In genomic region chr4:38745881-38746280, GRCh38 we compare ENCODE assay signal across 28 cellular contexts. TPM values are rescaled to one million over a fixed set of nuclear protein-coding genes. Genes with fewer than 3 reads are reported as not detected.
DNase-seq lines count a peak whose midpoint lies in the region; ATAC-seq, FAIRE-seq and TF ChIP-seq lines count a peak whose summit lies in the region.
"Had no signal": no experiment of that assay in that cellular context is flagged by ENCODE, and none has a peak within 500 bp of the region (broad histone marks: within the 10 kb centered on the region; RNA-seq: fewer than 3 reads in every experiment).

No MANE protein-coding gene starts in this region.

- TF ChIP-seq POLR2A in HepG2 (IDR thresholded peaks at IDR 0.05; ENCODE audit: insufficient read depth in 1 of 2, low read depth in 2 of 2, low read length in 2 of 2) (no peak), right lobe of liver (IDR thresholded peaks at IDR 0.05) (no peak)

- H3K36me3 ChIP-seq in HepG2 (replicated peaks in 1 of 2; ENCODE audit: control insufficient read depth in 1 of 2, insufficient read depth in 2 of 2, low read length in 2 of 2) (no peaks in the 10 kb centered on the region), right lobe of liver (no peaks in the 10 kb centered on the region)
- H3K36me3 ChIP-seq: BE2C had no signal

- no peak overlapping the region for H3K4me2 ChIP-seq in HepG2 (ENCODE audit: low read depth, low read length)
- H3K4me2 ChIP-seq: BLaER1 had no signal

- no peaks in the 10 kb centered on the region for H3K27me3 ChIP-seq in HepG2 (ENCODE audit: control insufficient read depth in 1 of 2, insufficient read depth in 2 of 2, low read length in 2 of 2)
- H3K27me3 ChIP-seq in right lobe of liver, result no peaks in the 10 kb centered on the region
- H3K27me3 ChIP-seq: BE2C, BLaER1 had no signal

- peaks cover 16% of the 10 kb centered on the region for H3K9me3 ChIP-seq in HepG2 (ENCODE audit: low read length)
- H3K9me3 ChIP-seq in right lobe of liver, result no peaks in the 10 kb centered on the region
- H3K9me3 ChIP-seq: BE2C had no signal

- H3K4me3 ChIP-seq in HepG2 (replicated peaks in 1 of 3; ENCODE audit: insufficient read depth in 1 of 3, low read depth in 2 of 3, low read length in 3 of 3), result no peak overlapping the region
- H3K4me3 ChIP-seq in right lobe of liver, result no peak overlapping the region
- H3K4me3 ChIP-seq: BLaER1, GM12878 had no signal

- intact Hi-C loops in HepG2 (cut with micrococcal nuclease; ENCODE audit: unreplicated experiment) (no loop called here), right lobe of liver (cut with DNase I) (no loop called here), posterior vena cava (cut with DNase I) (no loop called here)

- ATAC-seq in HepG2 (no peak), right lobe of liver (no peak), HG03442 (IDR thresholded peaks at IDR 0.05; ENCODE audit: unreplicated experiment) (no peak), GM21381 (IDR thresholded peaks at IDR 0.05; ENCODE audit: unreplicated experiment) (no peak)
- ATAC-seq: GM12878 had no signal

- no peaks in the 10 kb centered on the region for H4K20me1 ChIP-seq in HepG2 (ENCODE audit: insufficient read depth, low read length)
- H4K20me1 ChIP-seq: BLaER1 had no signal

- in situ Hi-C loops in HepG2 (cut with HindIII; ENCODE audit: extremely low pct_ligation_motif_present, low pct_unique_long_range_greater_than_20kb), result no loop called here

- DNase-seq in HepG2 (ENCODE audit: low spot score) (no peak), right lobe of liver (no peak), posterior vena cava (ENCODE audit: low spot score) (peak; percentile 40)
- DNase-seq: 8988T; ACHN; BE2C; C1 segment of cervical spinal cord; CD4-positive, alpha-beta memory T cell; CD4-positive, CD25-positive, alpha-beta regulatory T cell; CD8-positive, alpha-beta memory T cell; COR-L47; DMS 273 treated with DMSO at 0.1 percent for 48 hours; DMS153; DMS79; DND-41; EL; GDM1 had no signal

- TF ChIP-seq CTCF in HepG2 (CRISPR knock-in tag; IDR thresholded peaks at IDR 0.05) (no peak), right lobe of liver (IDR thresholded peaks at IDR 0.05) (no peak)

- no TSS peak for BruUV-seq in HepG2 (replicated peaks; lab: Mats Ljungman, UMichigan)

- no peak overlapping the region for H3K9ac ChIP-seq in HepG2 (ENCODE audit: insufficient read depth, low read depth, low read length)
- H3K9ac ChIP-seq: BLaER1 had no signal

- H3K4me1 ChIP-seq in HepG2 (ENCODE audit: insufficient read depth, low read length) (peaks cover 3% of the 10 kb centered on the region), right lobe of liver (no peaks in the 10 kb centered on the region)
- H3K4me1 ChIP-seq: BE2C had no signal

- POLR2A ChIA-PET in HepG2 (lab: Yijun Ruan, JAX), result no interaction called here

- no peak for FAIRE-seq in HepG2 (lab: Jason Lieb, UNC)
- FAIRE-seq: A204.1, GM12878, GM12892, GM18507 had no signal

- H2AFZ ChIP-seq in HepG2 (ENCODE audit: low read length), result no peak overlapping the region

- TF ChIP-seq EP300 in HepG2 (IDR thresholded peaks at IDR 0.05; ENCODE audit: low read depth in 2 of 2, low read length in 2 of 2) (no peak), HepG2 (CRISPR knock-in tag; IDR thresholded peaks at IDR 0.05; ENCODE audit: borderline replicate concordance) (no peak)

- H3K27ac ChIP-seq in HepG2 (ENCODE audit: extremely low read length, insufficient read depth, low read length), result no peak overlapping the region
- H3K27ac ChIP-seq in right lobe of liver, result no peak overlapping the region
- H3K27ac ChIP-seq: BLaER1 had no signal

- 47% methylated on average over 5 of the region's 5 CpGs for WGBS in HepG2 (ENCODE audit: low lambda C conversion rate)
- WGBS in right lobe of liver (ENCODE audit: insufficient coverage, low coverage, low lambda C conversion rate, missing lambda C conversion rate), result 94% methylated on average over 5 of the region's 5 CpGs

- no peaks in the 10 kb centered on the region for H3K79me2 ChIP-seq in HepG2 (ENCODE audit: insufficient read depth, low read length)

- CTCF ChIA-PET in HepG2 (lab: Yijun Ruan, JAX; ENCODE audit: low intra/inter-chr PET ratio, low total read pairs), result no interaction called here

- TF ChIP-seq RAD21 in HepG2 (CRISPR knock-in tag; IDR thresholded peaks at IDR 0.05), result no peak

TF ChIP-seq in HepG2, 621 proteins besides CTCF, POLR2A, EP300 and RAD21:
- TF ChIP-seq ATF7 (IDR thresholded peaks at IDR 0.05), result peak; percentile 35
- TF ChIP-seq ATF7 (CRISPR knock-in tag; IDR thresholded peaks at IDR 0.05), result no peak
- no peak for TF ChIP-seq ZNF296 (CRISPR knock-in tag; conservative IDR thresholded peaks at IDR 0.05)
- TF ChIP-seq RNF2 (conservative IDR thresholded peaks at IDR 0.05; ENCODE audit: low read depth), result no peak
- no peak for TF ChIP-seq ISX (CRISPR knock-in tag; conservative IDR thresholded peaks at IDR 0.05)
- no peak for TF ChIP-seq NFRKB (IDR thresholded peaks at IDR 0.05)
TF ChIP-seq in HepG2: peak in this region for 1.

RNA-seq across cellular contexts. Expression of gene TLR10, which starts 36.9 kb away (rescaled TPM):
- not detected in 2 replicates for total RNA-seq in HepG2 (2016; rRNA removed; fragmentation: Illumina TruSeq; extraction: Trizol)
- total RNA-seq in HepG2 (2016; cell fraction: cytosol; rRNA removed; fragmentation: Illumina TruSeq; extraction: Trizol; ENCODE audit: low read depth), result not detected in 2 replicates
- total RNA-seq in HepG2 (2016; cell fraction: insoluble cytoplasmic fraction; rRNA removed; fragmentation: Illumina TruSeq; extraction: Trizol), result not detected in 2 replicates
- not detected in 2 replicates for total RNA-seq in HepG2 (2016; cell fraction: membrane; rRNA removed; fragmentation: Illumina TruSeq; extraction: Trizol)
- not detected in 2 replicates for total RNA-seq in HepG2 (2016; cell fraction: nucleus; rRNA removed; fragmentation: Illumina TruSeq; extraction: Trizol)
- polyA plus RNA-seq in HepG2 (2011; rRNA removed), result not detected in 2 replicates
- polyA plus RNA-seq in HepG2 (2011; cell fraction: cytosol; rRNA removed), result not detected in 2 replicates
- polyA plus RNA-seq in HepG2 (2011; cell fraction: nucleus; rRNA removed), result 0.03 TPM in 1 of 2 replicates, not detected in the other
- not detected in 2 replicates for polyA plus RNA-seq in HepG2 (2012)
- polyA plus RNA-seq in HepG2 (2016; cell fraction: cytosol; fragmentation: Illumina TruSeq; extraction: Trizol; ENCODE audit: low read depth), result not detected in 2 replicates
- not detected in 2 replicates for polyA plus RNA-seq in HepG2 (2016; cell fraction: insoluble cytoplasmic fraction; fragmentation: Illumina TruSeq; extraction: Trizol; ENCODE audit: low read depth)
- polyA plus RNA-seq in HepG2 (2016; cell fraction: membrane; fragmentation: Illumina TruSeq; extraction: Trizol; ENCODE audit: low read depth), result not detected in 2 replicates
- not detected in 2 replicates for polyA plus RNA-seq in HepG2 (2016; cell fraction: nucleus; fragmentation: Illumina TruSeq; extraction: Trizol; ENCODE audit: insufficient read depth, low read depth)
- not detected in 2 replicates for polyA minus RNA-seq in HepG2 (2011; rRNA and poly(A)+ RNA removed; ENCODE audit: low replicate concordance)
- not detected in 2 replicates for polyA minus RNA-seq in HepG2 (2011; cell fraction: cytosol; rRNA and poly(A)+ RNA removed)
- polyA minus RNA-seq in HepG2 (2011; cell fraction: nucleus; rRNA and poly(A)+ RNA removed), result not detected in 2 replicates
- under 1 TPM in 4 of 6 experiments, not detected in 2; 0.16 to 0.68 (median 0.39) TPM for total RNA-seq in right lobe of liver
- under 1 TPM in 1 of 2 donors, not detected in 1; 0.38 TPM for total RNA-seq in posterior vena cava
- total RNA-seq: A673; CD8-positive, alpha-beta memory T cell; Daoy; G401 had no signal
- polyA plus RNA-seq: AG04450; CD8-positive, alpha-beta memory T cell had no signal

RNA-seq across cellular contexts. Expression of gene TLR1, which starts 58.7 kb away (rescaled TPM):
- total RNA-seq in HepG2 (2016; rRNA removed; fragmentation: Illumina TruSeq; extraction: Trizol) (0.11 TPM in 1 of 2 replicates, not detected in the other), right lobe of liver (10 to 100 TPM in 1 of 6 experiments, 1 to 10 TPM in 5; 5.1 to 10.5 (median 7.8) TPM), posterior vena cava (10 to 100 TPM; 11.1 to 15.8 TPM)
- total RNA-seq in HepG2 (2016; cell fraction: cytosol; rRNA removed; fragmentation: Illumina TruSeq; extraction: Trizol; ENCODE audit: low read depth), result not detected in 2 replicates
- total RNA-seq in HepG2 (2016; cell fraction: insoluble cytoplasmic fraction; rRNA removed; fragmentation: Illumina TruSeq; extraction: Trizol), result 0.19 and 0.21 TPM in 2 replicates
- 0.09 TPM in 1 of 2 replicates, not detected in the other for total RNA-seq in HepG2 (2016; cell fraction: membrane; rRNA removed; fragmentation: Illumina TruSeq; extraction: Trizol)
- total RNA-seq in HepG2 (2016; cell fraction: nucleus; rRNA removed; fragmentation: Illumina TruSeq; extraction: Trizol), result 0.19 and 0.43 TPM in 2 replicates
- polyA plus RNA-seq in HepG2 (2011; rRNA removed), result 0.08 TPM in 2 replicates
- polyA plus RNA-seq in HepG2 (2011; cell fraction: cytosol; rRNA removed), result 0.04 and 0.09 TPM in 2 replicates
- 0.05 and 0.07 TPM in 2 replicates for polyA plus RNA-seq in HepG2 (2011; cell fraction: nucleus; rRNA removed)
- polyA plus RNA-seq in HepG2 (2012), result 0.20 and 0.23 TPM in 2 replicates
- not detected in 2 replicates for polyA plus RNA-seq in HepG2 (2016; cell fraction: cytosol; fragmentation: Illumina TruSeq; extraction: Trizol; ENCODE audit: low read depth)
- not detected in 2 replicates for polyA plus RNA-seq in HepG2 (2016; cell fraction: insoluble cytoplasmic fraction; fragmentation: Illumina TruSeq; extraction: Trizol; ENCODE audit: low read depth)
- polyA plus RNA-seq in HepG2 (2016; cell fraction: membrane; fragmentation: Illumina TruSeq; extraction: Trizol; ENCODE audit: low read depth), result 0.18 TPM in 1 of 2 replicates, not detected in the other
- not detected in 2 replicates for polyA plus RNA-seq in HepG2 (2016; cell fraction: nucleus; fragmentation: Illumina TruSeq; extraction: Trizol; ENCODE audit: insufficient read depth, low read depth)
- 0.07 TPM in 1 of 2 replicates, not detected in the other for polyA minus RNA-seq in HepG2 (2011; rRNA and poly(A)+ RNA removed; ENCODE audit: low replicate concordance)
- not detected in 2 replicates for polyA minus RNA-seq in HepG2 (2011; cell fraction: cytosol; rRNA and poly(A)+ RNA removed)
- 0.39 and 0.87 TPM in 2 replicates for polyA minus RNA-seq in HepG2 (2011; cell fraction: nucleus; rRNA and poly(A)+ RNA removed)
- total RNA-seq: G401 had no signal
